ENCODE assay signal across 35 cellular contexts in genomic region chr4:28421221-28421620, GRCh38.
"Had no signal": no experiment of that assay in that cellular context is flagged by ENCODE, and none has a peak within 500 bp of the region (broad histone marks: within the 10 kb centered on the region; RNA-seq: fewer than 3 reads in every experiment).

No MANE protein-coding gene starts in this region.

- H3K27me3 Mint-ChIP-seq: activated B cell treated with CpG ODN at 0.5 μM for 24 hours; activated CD4-positive, alpha-beta memory T cell treated with anti-CD3 and anti-CD28 coated beads for 36 hours; activated CD4-positive, alpha-beta T cell treated with anti-CD3 and anti-CD28 coated beads, Interleukin-2, amount 10 ng/mL, durations not matched to agents 24 days and 14 days; activated CD8-positive, alpha-beta T cell treated with anti-CD3 and anti-CD28 coated beads for 36 hours; activated naive CD8-positive, alpha-beta T cell treated with anti-CD3 and anti-CD28 coated beads for 36 hours; activated T-helper 17 cell treated with anti-CD3 and anti-CD28 coated beads, Interleukin-2, amount 50 U/mL, for 72 hours had no signal

- ATAC-seq: activated CD8-positive, alpha-beta T cell treated with anti-CD3 and anti-CD28 coated beads for 36 hours; activated naive CD4-positive, alpha-beta T cell treated with anti-CD3 and anti-CD28 coated beads, Interleukin-2, amount 50 U/mL, for 72 hours; activated T-cell treated with anti-CD3 and anti-CD28 coated beads, Interleukin-2, amount 50 U/mL, for 4 hours; activated T-cell treated with anti-CD3 and anti-CD28 coated beads, Interleukin-2, amount 50 U/mL, for 72 hours; activated T-helper 17 cell treated with anti-CD3 and anti-CD28 coated beads, Interleukin-2, amount 50 U/mL, for 72 hours; body of pancreas had no signal

- H3K4me3 Mint-ChIP-seq: activated B cell treated with CpG ODN at 0.5 μM for 24 hours; activated CD4-positive, alpha-beta memory T cell treated with anti-CD3 and anti-CD28 coated beads for 36 hours; activated CD4-positive, alpha-beta T cell treated with anti-CD3 and anti-CD28 coated beads, Interleukin-2, amount 10 ng/mL, durations not matched to agents 24 days and 14 days; activated CD8-positive, alpha-beta T cell treated with anti-CD3 and anti-CD28 coated beads for 36 hours; activated naive CD4-positive, alpha-beta T cell treated with anti-CD3 and anti-CD28 coated beads for 36 hours; activated naive CD8-positive, alpha-beta T cell treated with anti-CD3 and anti-CD28 coated beads for 36 hours; activated T-cell treated with anti-CD3 and anti-CD28 coated beads, Interleukin-2, amount 50 U/mL, for 4 hours; activated T-cell treated with anti-CD3 and anti-CD28 coated beads, Interleukin-2, amount 50 U/mL, for 72 hours; activated T-helper 1 cell treated with anti-CD3 and anti-CD28 coated beads, Interleukin-12 subunit alpha, Interleukin-12 subunit beta, Interleukin-2, Interleukin-4 antibody, amounts not matched to agents 30 ng/mL and 10 ng/mL and 1 ng/mL, durations not matched to agents 14 hours and 24 hours and 36 hours; activated T-helper 17 cell treated with anti-CD3 and anti-CD28 coated beads, Interleukin-2, amount 50 U/mL, for 72 hours; T-helper 1 cell treated with Interleukin-12 subunit alpha and Interleukin-12 subunit beta and Interleukin-4 antibody, amounts not matched to agents 30 μg/mL and 1 μg/mL, for 36 hours; T-helper 2 cell treated with Interferon-gamma antibody and Interleukin-4, amounts not matched to agents 5 μg/mL and 100 μg/mL, for 36 hours had no signal

- H3K36me3 ChIP-seq: adrenal gland, brain microvascular endothelial cell had no signal

- H3K4me1 ChIP-seq: adrenal gland, body of pancreas had no signal

- H3K27ac ChIP-seq: adrenal gland, body of pancreas, brain microvascular endothelial cell, VCaP had no signal

- H3K27me3 ChIP-seq: adrenal gland, body of pancreas, brain microvascular endothelial cell had no signal

- H3K9me3 Mint-ChIP-seq: activated B cell treated with CpG ODN at 0.5 μM for 24 hours; activated naive CD4-positive, alpha-beta T cell treated with anti-CD3 and anti-CD28 coated beads for 36 hours had no signal

- H3K4me1 Mint-ChIP-seq: activated B cell treated with CpG ODN at 0.5 μM for 24 hours; activated CD4-positive, alpha-beta T cell treated with anti-CD3 and anti-CD28 coated beads, Interleukin-2, amount 10 ng/mL, durations not matched to agents 24 days and 14 days; activated naive CD8-positive, alpha-beta T cell treated with anti-CD3 and anti-CD28 coated beads for 36 hours; activated T-helper 17 cell treated with anti-CD3 and anti-CD28 coated beads, Interleukin-2, amount 50 U/mL, for 72 hours had no signal

- H3K27ac Mint-ChIP-seq: activated B cell treated with CpG ODN at 0.5 μM for 24 hours; activated CD4-positive, alpha-beta memory T cell treated with anti-CD3 and anti-CD28 coated beads for 36 hours; activated CD4-positive, alpha-beta T cell treated with anti-CD3 and anti-CD28 coated beads, Interleukin-2, amount 10 ng/mL, durations not matched to agents 24 days and 14 days; activated CD8-positive, alpha-beta T cell treated with anti-CD3 and anti-CD28 coated beads for 36 hours; activated naive CD4-positive, alpha-beta T cell treated with anti-CD3 and anti-CD28 coated beads for 36 hours; activated naive CD4-positive, alpha-beta T cell treated with anti-CD3 and anti-CD28 coated beads, Interleukin-2, amount 50 U/mL, for 72 hours; activated naive CD8-positive, alpha-beta T cell treated with anti-CD3 and anti-CD28 coated beads for 36 hours; activated T-cell treated with anti-CD3 and anti-CD28 coated beads, Interleukin-2, amount 50 U/mL, for 72 hours; activated T-helper 1 cell treated with anti-CD3 and anti-CD28 coated beads, Interleukin-12 subunit alpha, Interleukin-12 subunit beta, Interleukin-2, Interleukin-4 antibody, amounts not matched to agents 30 ng/mL and 10 ng/mL and 1 ng/mL, durations not matched to agents 14 hours and 24 hours and 36 hours; activated T-helper 17 cell treated with anti-CD3 and anti-CD28 coated beads, Interleukin-2, amount 50 U/mL, for 72 hours; T-helper 1 cell treated with Interleukin-12 subunit alpha and Interleukin-12 subunit beta and Interleukin-4 antibody, amounts not matched to agents 30 μg/mL and 1 μg/mL, for 36 hours; T-helper 2 cell treated with Interferon-gamma antibody and Interleukin-4, amounts not matched to agents 5 μg/mL and 100 μg/mL, for 36 hours had no signal

- H3K9me3 ChIP-seq: adrenal gland, body of pancreas had no signal

- H3K36me3 Mint-ChIP-seq: activated CD4-positive, alpha-beta memory T cell treated with anti-CD3 and anti-CD28 coated beads for 36 hours; activated naive CD4-positive, alpha-beta T cell treated with anti-CD3 and anti-CD28 coated beads, Interleukin-2, amount 50 U/mL, for 72 hours; activated naive CD8-positive, alpha-beta T cell treated with anti-CD3 and anti-CD28 coated beads for 36 hours had no signal

- H3K4me3 ChIP-seq: adrenal gland, body of pancreas had no signal

- DNase-seq: activated B cell treated with CpG ODN at 0.5 μM for 24 hours; activated CD4-positive, alpha-beta memory T cell treated with anti-CD3 and anti-CD28 coated beads for 36 hours; activated CD4-positive, alpha-beta T cell treated with anti-CD3 and anti-CD28 coated beads for 4 hours; activated CD4-positive, alpha-beta T cell treated with anti-CD3 and anti-CD28 coated beads, Interleukin-2, amount 10 ng/mL, durations not matched to agents 24 days and 14 days; activated CD4-positive, alpha-beta T cell treated with anti-CD3 and anti-CD28 coated beads, Interleukin-2, amount 50 U/mL, for 1 hour; activated CD4-positive, alpha-beta T cell treated with anti-CD3 and anti-CD28 coated beads, Interleukin-2, amount 50 U/mL, for 4 hours; activated CD4-positive, CD25-positive, alpha-beta regulatory T cell treated with anti-CD3 and anti-CD28 coated beads, Interleukin-2, amount 50 U/mL, for 72 hours; activated CD8-positive, alpha-beta memory T cell treated with anti-CD3 and anti-CD28 coated beads, Interleukin-2, amount 50 U/mL, for 4 hours; activated CD8-positive, alpha-beta T cell treated with anti-CD3 and anti-CD28 coated beads for 36 hours; activated effector memory CD4-positive, alpha-beta T cell treated with anti-CD3 and anti-CD28 coated beads, Interleukin-2, amount 50 U/mL, for 16 hours; activated gamma-delta T cell treated with Interleukin-2 at 50 U/mL for 16 hours; activated naive CD4-positive, alpha-beta T cell; activated naive CD4-positive, alpha-beta T cell treated with anti-CD3 and anti-CD28 coated beads for 36 hours; activated naive CD4-positive, alpha-beta T cell treated with anti-CD3 and anti-CD28 coated beads, Interleukin-2, amount 50 U/mL, for 16 hours; activated naive CD8-positive, alpha-beta T cell treated with anti-CD3 and anti-CD28 coated beads for 36 hours; activated T-cell treated with anti-CD3 and anti-CD28 coated beads for 4 hours; activated T-cell treated with anti-CD3 and anti-CD28 coated beads, Interleukin-2, amount 50 U/mL, for 1 hour; activated T-cell treated with anti-CD3 and anti-CD28 coated beads, Interleukin-2, amount 50 U/mL, for 4 hours; activated T-cell treated with anti-CD3 and anti-CD28 coated beads, Interleukin-2, amount 50 U/mL, for 72 hours; adrenal gland; amniotic stem cell; aorta; body of pancreas; brain microvascular endothelial cell; central memory CD4-positive, alpha-beta T cell; SW 1271; T-helper 1 cell; T-helper 2 cell; T-helper 9 cell had no signal
